In the genomic region with DNA sequence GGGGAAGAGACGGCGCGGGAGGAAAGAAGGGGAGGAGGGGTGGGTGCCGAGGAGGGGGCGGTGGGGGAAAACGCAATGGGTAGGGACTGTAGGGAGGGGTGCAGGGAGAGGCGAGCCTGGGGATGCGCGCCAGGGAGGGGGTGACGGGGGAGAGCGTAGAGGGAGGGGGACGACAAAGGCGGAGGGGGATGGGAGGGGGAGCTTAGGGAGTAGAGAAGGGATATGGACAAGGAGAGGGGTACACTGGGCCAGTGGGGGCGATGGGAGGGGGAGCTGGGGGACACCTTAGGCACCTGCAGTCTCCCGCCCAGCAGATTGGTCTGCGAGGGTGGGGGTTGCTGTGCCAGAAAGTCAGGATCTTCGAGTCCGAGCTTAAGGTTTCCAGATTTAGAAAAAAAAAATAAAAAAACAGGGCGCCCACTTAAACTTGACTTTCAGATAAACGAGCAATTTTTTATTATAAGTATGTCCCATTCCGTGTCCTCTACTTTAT, we compare ENCODE assay signal across 8 cellular contexts. TPM values are rescaled to one million over a fixed set of nuclear protein-coding genes. Genes with fewer than 3 reads are reported as not detected.
A peak's percentile ranks its signal among the peaks of the same experiment; 100 is the strongest.
DNase-seq lines count a peak whose midpoint lies in the region; ATAC-seq and TF ChIP-seq lines count a peak whose summit lies in the region.

No MANE protein-coding gene starts in this region.

- POLR2A ChIA-PET in activated CD4-positive, alpha-beta memory T cell treated with anti-CD3 and anti-CD28 coated beads for 36 hours (lab: Charles Lee) = interaction anchor here (1.5 kb wide), 1 partner anchor 10 kb away, joined by 3 read pairs; no protein-coding TSS in a partner anchor

- CTCF ChIA-PET in activated CD4-positive, alpha-beta memory T cell treated with anti-CD3 and anti-CD28 coated beads for 36 hours (lab: Charles Lee) = interaction anchor here (0.6 to 8.1 kb wide), 3 partner anchors 48 to 163 kb away, joined by 3 to 76 read pairs (median 4); no protein-coding TSS in a partner anchor

- H3K4me1 ChIP-seq in left lung (peaks cover 9 to 58% of the 10 kb centered on the region in 2 donors), aorta (ENCODE audit: control insufficient read depth in 1 of 2, insufficient read depth in 2 of 2, low read length in 2 of 2) (no peaks in the 10 kb centered on the region)

- no peak for TF ChIP-seq CTCF in left lung (IDR thresholded peaks at IDR 0.05)

- H3K27ac Mint-ChIP-seq in stimulated activated naive CD8-positive, alpha-beta T cell treated with anti-CD3 and anti-CD28 coated beads, Interleukin-15, Interleukin-2, amounts not matched to agents 100 ng/mL and 50 ng/mL, for 24 hours = no peak overlapping the region
- H3K27ac Mint-ChIP-seq in activated CD4-positive, alpha-beta memory T cell treated with anti-CD3 and anti-CD28 coated beads for 36 hours = no peak overlapping the region

- intact Hi-C loops in activated CD4-positive, alpha-beta memory T cell treated with anti-CD3 and anti-CD28 coated beads for 36 hours (cut with micrococcal nuclease) = loop anchor here (1.0 to 5.0 kb wide), 3 partner anchors 53 to 204 kb away; a partner anchor contains a TSS
- intact Hi-C loops in left lung (cut with DNase I) (loop anchor here in 1 of 2 donors (10.0 kb wide), 1 partner anchor 106 kb away; no protein-coding TSS in a partner anchor), aorta (cut with DNase I) (loop anchor here in 1 of 2 donors (5.0 kb wide), 1 partner anchor 109 kb away; no protein-coding TSS in a partner anchor)

- H3K9me3 ChIP-seq in left lung (no peaks in the 10 kb centered on the region), aorta (ENCODE audit: control insufficient read depth, low read length) (no peaks in the 10 kb centered on the region)

- H3K27ac ChIP-seq in left lung = no peak overlapping the region
- H3K27ac ChIP-seq in aorta (ENCODE audit: low read depth in 1 of 2, low read length in 2 of 2) = no peak overlapping the region

- ATAC-seq in stimulated activated naive CD8-positive, alpha-beta T cell treated with anti-CD3 and anti-CD28 coated beads, Interleukin-15, Interleukin-2, amounts not matched to agents 100 U/mL and 50 U/mL, for 24 hours = no peak
- ATAC-seq in left lung (no peak), aorta (ENCODE audit: low FRiP score) (no peak), GM21825 (IDR thresholded peaks at IDR 0.05; ENCODE audit: unreplicated experiment) (no peak), GM19395 (IDR thresholded peaks at IDR 0.05; ENCODE audit: unreplicated experiment) (no peak)

- peak overlapping the region; percentile 41 for H3K4me3 Mint-ChIP-seq in stimulated activated naive CD8-positive, alpha-beta T cell treated with anti-CD3 and anti-CD28 coated beads, Interleukin-15, Interleukin-2, amounts not matched to agents 100 ng/mL and 50 ng/mL, for 24 hours
- peak overlapping the region; percentile 52 for H3K4me3 Mint-ChIP-seq in activated CD4-positive, alpha-beta memory T cell treated with anti-CD3 and anti-CD28 coated beads for 36 hours

- H3K36me3 Mint-ChIP-seq in stimulated activated naive CD8-positive, alpha-beta T cell treated with anti-CD3 and anti-CD28 coated beads, Interleukin-15, Interleukin-2, amounts not matched to agents 100 ng/mL and 50 ng/mL, for 24 hours (ENCODE audit: low read depth) = no peaks in the 10 kb centered on the region
- peaks cover 2% of the 10 kb centered on the region for H3K36me3 Mint-ChIP-seq in activated CD4-positive, alpha-beta memory T cell treated with anti-CD3 and anti-CD28 coated beads for 36 hours

- H3K4me3 ChIP-seq in left lung = peak overlapping the region; percentile 57 to 68
- H3K4me3 ChIP-seq in aorta (ENCODE audit: low read length in 2 of 2) = peak overlapping the region; percentile 65 to 86

- peaks cover 45 to 54% of the 10 kb centered on the region in 2 donors for H3K27me3 ChIP-seq in left lung
- H3K27me3 ChIP-seq in aorta (ENCODE audit: control insufficient read depth in 1 of 2, insufficient read depth in 2 of 2, low read length in 1 of 2) = no peaks in the 10 kb centered on the region

- no peak for DNase-seq in stimulated activated naive CD8-positive, alpha-beta T cell treated with anti-CD3 and anti-CD28 coated beads, Interleukin-15, Interleukin-2, amounts not matched to agents 100 U/mL and 50 U/mL, for 24 hours
- no peak for DNase-seq in activated CD4-positive, alpha-beta memory T cell treated with anti-CD3 and anti-CD28 coated beads for 36 hours
- no peak for DNase-seq in left lung
- DNase-seq in aorta = no peak
- no peak for DNase-seq in epidermal melanocyte (ENCODE audit: insufficient read length, low spot score)

- no peaks in the 10 kb centered on the region for H3K9me3 Mint-ChIP-seq in stimulated activated naive CD8-positive, alpha-beta T cell treated with anti-CD3 and anti-CD28 coated beads, Interleukin-15, Interleukin-2, amounts not matched to agents 100 ng/mL and 50 ng/mL, for 24 hours
- no peaks in the 10 kb centered on the region for H3K9me3 Mint-ChIP-seq in activated CD4-positive, alpha-beta memory T cell treated with anti-CD3 and anti-CD28 coated beads for 36 hours

- peaks cover 0 to 10% of the 10 kb centered on the region in 2 donors for H3K36me3 ChIP-seq in left lung
- H3K36me3 ChIP-seq in aorta (ENCODE audit: control insufficient read depth in 1 of 2, insufficient read depth in 2 of 2, low read length in 1 of 2) = no peaks in the 10 kb centered on the region

- H3K27me3 Mint-ChIP-seq in stimulated activated naive CD8-positive, alpha-beta T cell treated with anti-CD3 and anti-CD28 coated beads, Interleukin-15, Interleukin-2, amounts not matched to agents 100 ng/mL and 50 ng/mL, for 24 hours = peaks cover 39% of the 10 kb centered on the region
- H3K27me3 Mint-ChIP-seq in activated CD4-positive, alpha-beta memory T cell treated with anti-CD3 and anti-CD28 coated beads for 36 hours = peaks cover 43% of the 10 kb centered on the region

- H3K4me1 Mint-ChIP-seq in stimulated activated naive CD8-positive, alpha-beta T cell treated with anti-CD3 and anti-CD28 coated beads, Interleukin-15, Interleukin-2, amounts not matched to agents 100 ng/mL and 50 ng/mL, for 24 hours (ENCODE audit: low read depth) = peaks cover 57% of the 10 kb centered on the region
- H3K4me1 Mint-ChIP-seq in activated CD4-positive, alpha-beta memory T cell treated with anti-CD3 and anti-CD28 coated beads for 36 hours (ENCODE audit: low read depth) = peaks cover 45% of the 10 kb centered on the region

- 1 to 2% methylated on average over 21 of the region's 21 CpGs for WGBS in aorta, 2 donors

RNA-seq across cellular contexts. Expression of a gene that starts 15.7 kb away (rescaled TPM):
- 100 to 1,000 TPM; 101 to 105 TPM for total RNA-seq in activated CD4-positive, alpha-beta memory T cell treated with anti-CD3 and anti-CD28 coated beads for 36 hours
- total RNA-seq in left lung (10 to 100 TPM; 60.5 to 75.7 TPM), aorta (10 to 100 TPM; 48.9 to 58.7 TPM)
- 100 to 1,000 TPM; 123 to 162 TPM for polyA plus RNA-seq in aorta

RNA-seq across cellular contexts. Expression of a gene that starts 18.4 kb away (rescaled TPM):
- total RNA-seq in activated CD4-positive, alpha-beta memory T cell treated with anti-CD3 and anti-CD28 coated beads for 36 hours = under 1 TPM in 1 of 2 experiments, not detected in 1; 0.24 TPM
- total RNA-seq in left lung (under 1 TPM; 0.06 to 0.10 TPM), aorta (under 1 TPM in 1 of 2 donors, not detected in 1; 0.13 TPM)
- polyA plus RNA-seq in aorta = under 1 TPM in 1 of 2 donors, not detected in 1; 0.13 TPM

RNA-seq across cellular contexts. Expression of a gene that starts 59.5 kb away (rescaled TPM):
- total RNA-seq in activated CD4-positive, alpha-beta memory T cell treated with anti-CD3 and anti-CD28 coated beads for 36 hours = 10 to 100 TPM; 28.2 to 28.6 TPM
- total RNA-seq in left lung (10 to 100 TPM; 23.3 to 37.8 TPM), aorta (10 to 100 TPM; 40.6 to 60.5 TPM)
- 100 to 1,000 TPM in 1 of 2 donors, 10 to 100 TPM in 1; 82.5 to 104 TPM for polyA plus RNA-seq in aorta
